Comparison of ENCODE assay signal across 15 cellular contexts in the genomic region with DNA sequence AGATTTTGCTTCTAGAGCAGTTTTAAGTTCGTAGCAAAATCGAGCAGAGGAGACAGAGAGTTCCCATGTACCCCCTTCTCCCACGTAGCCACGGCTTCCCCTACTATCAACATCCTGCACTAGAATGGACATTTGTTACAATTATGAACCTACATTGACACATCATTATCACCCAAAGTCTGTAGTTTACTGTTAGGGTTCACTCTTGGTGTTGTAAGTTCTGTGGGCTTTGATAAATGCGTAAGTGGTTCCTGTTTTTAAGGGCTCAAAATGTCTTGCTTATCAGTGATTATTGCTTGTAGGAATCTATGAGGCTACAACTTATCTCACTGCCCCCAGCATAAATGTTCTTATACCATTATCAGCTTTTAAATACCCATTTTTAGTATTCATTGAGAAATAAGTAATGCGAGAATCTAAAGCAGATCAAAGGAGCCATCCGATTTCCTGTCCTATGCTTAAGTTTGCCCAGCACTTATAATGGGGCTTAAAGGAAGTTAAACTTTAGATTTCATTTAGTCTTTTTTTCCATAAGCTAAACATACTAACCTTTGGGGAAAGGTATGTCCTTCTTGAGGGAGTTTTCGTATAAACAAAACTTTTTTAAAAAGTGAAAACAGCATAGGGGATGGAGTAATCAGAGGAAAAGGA.
DNase-seq lines count a peak whose midpoint lies in the region; ATAC-seq and TF ChIP-seq lines count a peak whose summit lies in the region.
"Had no signal": no experiment of that assay in that cellular context is flagged by ENCODE, and none has a peak within 500 bp of the region (broad histone marks: within the 10 kb centered on the region; RNA-seq: fewer than 3 reads in every experiment).

No MANE protein-coding gene starts in this region.

- no peaks in the 10 kb centered on the region for H3K9me3 ChIP-seq in testis
- H3K9me3 ChIP-seq: breast epithelium, left lung, tibial artery had no signal

- peak overlapping the region; percentile 47 for H3K4me3 Mint-ChIP-seq in activated T-cell treated with anti-CD3 and anti-CD28 coated beads, Interleukin-2, amount 50 U/mL, for 4 hours
- H3K4me3 Mint-ChIP-seq in central memory CD8-positive, alpha-beta T cell, result peak overlapping the region; percentile 16

- intact Hi-C loops in testis (cut with DNase I; ENCODE audit: low total_unique reads) (no loop called here), left colon (cut with DNase I, micrococcal nuclease) (no loop called here)

- H3K4me3 ChIP-seq in testis, result no peak overlapping the region
- H3K4me3 ChIP-seq: breast epithelium, left lung, tibial artery had no signal

- H3K36me3 ChIP-seq in testis (ENCODE audit: low read depth, missing control alignments), result no peaks in the 10 kb centered on the region
- H3K36me3 ChIP-seq: breast epithelium, left lung had no signal

- no peaks in the 10 kb centered on the region for H3K27me3 Mint-ChIP-seq in activated T-cell treated with anti-CD3 and anti-CD28 coated beads, Interleukin-2, amount 50 U/mL, for 4 hours (ENCODE audit: low read depth)
- H3K27me3 Mint-ChIP-seq in central memory CD8-positive, alpha-beta T cell, result no peaks in the 10 kb centered on the region

- peaks cover 68% of the 10 kb centered on the region for H3K4me1 Mint-ChIP-seq in activated T-cell treated with anti-CD3 and anti-CD28 coated beads, Interleukin-2, amount 50 U/mL, for 4 hours (ENCODE audit: low read depth)
- H3K4me1 Mint-ChIP-seq in central memory CD8-positive, alpha-beta T cell, result peaks cover 48% of the 10 kb centered on the region

- H3K27me3 ChIP-seq in testis, result no peaks in the 10 kb centered on the region
- H3K27me3 ChIP-seq: breast epithelium, left lung, tibial artery had no signal

- DNase-seq in activated T-cell treated with anti-CD3 and anti-CD28 coated beads, Interleukin-2, amount 50 U/mL, for 4 hours, result no peak
- no peak for DNase-seq in activated T-cell treated with anti-CD3 and anti-CD28 coated beads, Interleukin-2, amount 50 U/mL, for 1 hour
- peak; percentile 38 for DNase-seq in SKM-1 treated with dmso at 0.1 percent for 144 hours (lab: John Stamatoyannopoulos, UW; ENCODE audit: unreplicated experiment)
- DNase-seq in central memory CD8-positive, alpha-beta T cell (ENCODE audit: low spot score in 2 of 2), result no peak
- DNase-seq in testis, result peak; percentile 75
- DNase-seq in germinal center (ENCODE audit: low spot score), result no peak
- DNase-seq in left colon, result no peak
- DNase-seq: IMR-90, left lung, NCI-H1694 treated with DMSO at 0.1 percent for 48 hours, NCI-H526 treated with DMSO at 0.1 percent for 48 hours, small intestine, tibial artery had no signal

- H3K27ac Mint-ChIP-seq in central memory CD8-positive, alpha-beta T cell (ENCODE audit: low read depth), result peak overlapping the region; percentile 42

- peaks cover 20% of the 10 kb centered on the region for H3K36me3 Mint-ChIP-seq in activated T-cell treated with anti-CD3 and anti-CD28 coated beads, Interleukin-2, amount 50 U/mL, for 4 hours (ENCODE audit: insufficient read depth)
- peaks cover 14% of the 10 kb centered on the region for H3K36me3 Mint-ChIP-seq in central memory CD8-positive, alpha-beta T cell (ENCODE audit: insufficient read depth)

- ATAC-seq in activated T-cell treated with anti-CD3 and anti-CD28 coated beads, Interleukin-2, amount 50 U/mL, for 4 hours, result peak in 1 of 2 donors; percentile 34
- no peak for ATAC-seq in central memory CD8-positive, alpha-beta T cell (replicated peaks; ENCODE audit: extremely low read depth, poor library complexity, severe bottlenecking)
- ATAC-seq in HG02642 (IDR thresholded peaks at IDR 0.05; ENCODE audit: poor library complexity, unreplicated experiment), result no peak
- ATAC-seq in left colon, result no peak
- ATAC-seq: left lung had no signal

- peak overlapping the region in 1 of 2 donors; percentile 6 for H3K27ac ChIP-seq in testis
- H3K27ac ChIP-seq: breast epithelium, tibial artery had no signal

- H3K4me1 ChIP-seq in testis, result peaks cover 7% of the 10 kb centered on the region
- H3K4me1 ChIP-seq: breast epithelium had no signal

- TF ChIP-seq CTCF in testis (IDR thresholded peaks at IDR 0.05), result no peak

- WGBS in testis, 2 donors, result 52 to 68% methylated on average over 8 of the region's 8 CpGs

- H3K9me3 Mint-ChIP-seq in activated T-cell treated with anti-CD3 and anti-CD28 coated beads, Interleukin-2, amount 50 U/mL, for 4 hours, result no peaks in the 10 kb centered on the region
- H3K9me3 Mint-ChIP-seq in central memory CD8-positive, alpha-beta T cell, result no peaks in the 10 kb centered on the region

- no peak for TF ChIP-seq POLR2A in testis (IDR thresholded peaks at IDR 0.05)

Comparison
In these comparisons a context has a peak if more than half of its experiments do, and no peak if none do; other contexts are left out.
1. DNase-seq: peak in SKM-1 treated with dmso at 0.1 percent for 144 hours (single experiment) and testis (single experiment); none in activated T-cell treated with anti-CD3 and anti-CD28 coated beads, Interleukin-2, amount 50 U/mL, for 4 hours (single experiment), activated T-cell treated with anti-CD3 and anti-CD28 coated beads, Interleukin-2, amount 50 U/mL, for 1 hour (single experiment), central memory CD8-positive, alpha-beta T cell (0 of 2), germinal center (single experiment) and left colon (0 of 2).